In genomic region chr3:188385295-188385694, GRCh38 we compare ENCODE assay signal across 14 cellular contexts.
DNase-seq lines count a peak whose midpoint lies in the region; ATAC-seq and TF ChIP-seq lines count a peak whose summit lies in the region.
"Had no signal": no experiment of that assay in that cellular context is flagged by ENCODE, and none has a peak within 500 bp of the region (broad histone marks: within the 10 kb centered on the region; RNA-seq: fewer than 3 reads in every experiment).

No MANE protein-coding gene starts in this region.

- no peaks in the 10 kb centered on the region for H3K27me3 Mint-ChIP-seq in activated B cell treated with CpG ODN at 0.5 μM for 24 hours
- no peaks in the 10 kb centered on the region for H3K27me3 Mint-ChIP-seq in naive B cell

- peaks cover 75% of the 10 kb centered on the region for H3K4me1 Mint-ChIP-seq in activated B cell treated with CpG ODN at 0.5 μM for 24 hours
- H3K4me1 Mint-ChIP-seq in naive B cell: peaks cover 50 to 75% (median 71%) of the 10 kb centered on the region in 3 donors

- no peak for TF ChIP-seq CTCF in activated B cell treated with CpG ODN at 0.5 μM for 24 hours (IDR thresholded peaks at IDR 0.05)

- CTCF ChIA-PET in activated B cell treated with CpG ODN at 0.5 μM for 24 hours (lab: Charles Lee): no interaction called here

- POLR2A ChIA-PET in activated B cell treated with CpG ODN at 0.5 μM for 24 hours (lab: Charles Lee): interaction anchor here (1.2 kb wide), 2 partner anchors 15 to 39 kb away, joined by 3 read pairs; no protein-coding TSS in a partner anchor

- H3K36me3 Mint-ChIP-seq in activated B cell treated with CpG ODN at 0.5 μM for 24 hours (ENCODE audit: low read depth) (peaks cover 5% of the 10 kb centered on the region), naive B cell (peaks cover 0 to 4% of the 10 kb centered on the region in 2 donors)

- peak; percentile 45 to 73 for DNase-seq in AML-193 (lab: John Stamatoyannopoulos, UW)
- DNase-seq in M059J (ENCODE audit: low read depth): peak; percentile 14
- DNase-seq in activated B cell treated with CpG ODN at 0.5 μM for 24 hours: no peak
- no peak for DNase-seq in naive B cell
- DNase-seq in NCI-H1048 (lab: John Stamatoyannopoulos, UW): no peak
- DNase-seq in NAMALWA (ENCODE audit: low spot score): no peak
- no peak for DNase-seq in inferior parietal cortex (ENCODE audit: extremely low spot score)
- DNase-seq: activated T-cell treated with anti-CD3 and anti-CD28 coated beads, Interleukin-2, amount 50 U/mL, for 4 hours; amniotic stem cell; NCI-H2171 treated with DMSO at 0.1 percent for 48 hours; occipital lobe; spleen had no signal

- H3K4me3 Mint-ChIP-seq in activated B cell treated with CpG ODN at 0.5 μM for 24 hours: peak overlapping the region; percentile 3
- peak overlapping the region in 5 of 8 donors; percentile 2 to 57 (median 24) for H3K4me3 Mint-ChIP-seq in naive B cell
- H3K4me3 Mint-ChIP-seq: activated T-cell treated with anti-CD3 and anti-CD28 coated beads, Interleukin-2, amount 50 U/mL, for 4 hours; T-helper 1 cell treated with Interleukin-12 subunit alpha and Interleukin-12 subunit beta and Interleukin-4 antibody, amounts not matched to agents 30 μg/mL and 1 μg/mL, for 36 hours had no signal

- H3K9me3 Mint-ChIP-seq in activated B cell treated with CpG ODN at 0.5 μM for 24 hours (peaks cover 2% of the 10 kb centered on the region), naive B cell (peaks cover 0 to 5% (median 0%) of the 10 kb centered on the region in 7 donors)
- H3K9me3 Mint-ChIP-seq: activated T-cell treated with anti-CD3 and anti-CD28 coated beads, Interleukin-2, amount 50 U/mL, for 4 hours; T-helper 1 cell treated with Interleukin-12 subunit alpha and Interleukin-12 subunit beta and Interleukin-4 antibody, amounts not matched to agents 30 μg/mL and 1 μg/mL, for 36 hours had no signal

- intact Hi-C loops in activated B cell treated with CpG ODN at 0.5 μM for 24 hours (cut with micrococcal nuclease): no loop called here

- H3K27ac Mint-ChIP-seq in activated B cell treated with CpG ODN at 0.5 μM for 24 hours: peak overlapping the region; percentile 83
- H3K27ac Mint-ChIP-seq in naive B cell: peak overlapping the region; percentile 71 to 96 (median 82)
- H3K27ac Mint-ChIP-seq: T-helper 1 cell treated with Interleukin-12 subunit alpha and Interleukin-12 subunit beta and Interleukin-4 antibody, amounts not matched to agents 30 μg/mL and 1 μg/mL, for 36 hours had no signal

- ATAC-seq in activated B cell treated with CpG ODN at 0.5 μM for 24 hours (ENCODE audit: low read depth) (peak; percentile 33), naive B cell (ENCODE audit: low read depth in 2 of 2) (no peak), HG03045 (IDR thresholded peaks at IDR 0.05; ENCODE audit: unreplicated experiment) (no peak)
- ATAC-seq: activated T-cell treated with anti-CD3 and anti-CD28 coated beads, Interleukin-2, amount 50 U/mL, for 4 hours had no signal

Comparison
In these comparisons a context has a peak if more than half of its experiments do, and no peak if none do; other contexts are left out.
1. DNase-seq: peak in AML-193 (2 of 2) and M059J (single experiment); none in activated B cell treated with CpG ODN at 0.5 μM for 24 hours (single experiment), naive B cell (single experiment), NCI-H1048 (single experiment), NAMALWA (single experiment) and inferior parietal cortex (single experiment).